ENCODE assay signal across 29 cellular contexts in genomic region chr10:71505366-71505760, GRCh38.
"Had no signal": no experiment of that assay in that cellular context is flagged by ENCODE, and none has a peak within 500 bp of the region (broad histone marks: within the 10 kb centered on the region; RNA-seq: fewer than 3 reads in every experiment).

No MANE protein-coding gene starts in this region.

- H3K27ac Mint-ChIP-seq: activated CD4-positive, alpha-beta T cell treated with anti-CD3 and anti-CD28 coated beads for 36 hours; activated CD4-positive, alpha-beta T cell treated with anti-CD3 and anti-CD28 coated beads, Interleukin-2, amount 10 ng/mL, durations not matched to agents 7 days and 5 days; activated naive CD4-positive, alpha-beta T cell treated with anti-CD3 and anti-CD28 coated beads, Interleukin-2, amount 10 ng/mL, durations not matched to agents 7 days and 5 days; activated naive CD8-positive, alpha-beta T cell; activated naive CD8-positive, alpha-beta T cell treated with anti-CD3 and anti-CD28 coated beads, Interleukin-2, amount 50 U/mL, for 24 hours; IgD-negative memory B cell had no signal

- H3K9me3 ChIP-seq: MG63 had no signal

- H3K27ac ChIP-seq: cardiac muscle cell had no signal

- H3K36me3 ChIP-seq: cardiac muscle cell, MG63 had no signal

- ATAC-seq: activated CD4-positive, alpha-beta T cell treated with anti-CD3 and anti-CD28 coated beads for 36 hours; activated CD4-positive, CD25-positive, alpha-beta regulatory T cell treated with anti-CD3 and anti-CD28 coated beads, Interleukin-2, amount 50 U/mL, for 24 hours; activated naive CD8-positive, alpha-beta T cell treated with anti-CD3 and anti-CD28 coated beads, Interleukin-2, amount 50 U/mL, for 24 hours; Panc1 had no signal

- H3K9me3 Mint-ChIP-seq: activated CD4-positive, alpha-beta T cell treated with anti-CD3 and anti-CD28 coated beads, Interleukin-2, amount 10 ng/mL, durations not matched to agents 7 days and 5 days; activated naive CD4-positive, alpha-beta T cell treated with anti-CD3 and anti-CD28 coated beads, Interleukin-2, amount 10 ng/mL, durations not matched to agents 7 days and 5 days; activated naive CD8-positive, alpha-beta T cell treated with anti-CD3 and anti-CD28 coated beads, Interleukin-2, amount 50 U/mL, for 24 hours; IgD-negative memory B cell had no signal

- H3K4me3 ChIP-seq: cardiac muscle cell, MG63 had no signal

- H3K27me3 Mint-ChIP-seq: activated CD4-positive, alpha-beta T cell treated with anti-CD3 and anti-CD28 coated beads, Interleukin-2, amount 10 ng/mL, durations not matched to agents 7 days and 5 days; activated naive CD4-positive, alpha-beta T cell treated with anti-CD3 and anti-CD28 coated beads, Interleukin-2, amount 10 ng/mL, durations not matched to agents 7 days and 5 days; activated naive CD8-positive, alpha-beta T cell; activated naive CD8-positive, alpha-beta T cell treated with anti-CD3 and anti-CD28 coated beads, Interleukin-2, amount 50 U/mL, for 24 hours had no signal

- DNase-seq: activated CD4-positive, alpha-beta T cell treated with anti-CD3 and anti-CD28 coated beads for 36 hours; activated CD4-positive, alpha-beta T cell treated with anti-CD3 and anti-CD28 coated beads, Interleukin-2, amount 10 ng/mL, durations not matched to agents 7 days and 5 days; activated CD4-positive, alpha-beta T cell treated with anti-CD3 and anti-CD28 coated beads, Interleukin-2, amount 50 U/mL, for 48 hours; activated CD8-positive, alpha-beta memory T cell treated with anti-CD3 and anti-CD28 coated beads, Interleukin-2, amount 50 U/mL, for 4 hours; activated effector memory CD4-positive, alpha-beta T cell treated with Interleukin-2 at 50 U/mL for 16 hours; activated naive CD4-positive, alpha-beta T cell treated with anti-CD3 and anti-CD28 coated beads, Interleukin-2, amount 10 ng/mL, durations not matched to agents 7 days and 5 days; activated naive CD8-positive, alpha-beta T cell treated with anti-CD3 and anti-CD28 coated beads, Interleukin-2, amount 50 U/mL, for 24 hours; activated T-cell treated with anti-CD3 and anti-CD28 coated beads for 4 hours; activated T-cell treated with anti-CD3 and anti-CD28 coated beads, Interleukin-2, amount 50 U/mL, for 48 hours; Karpas-422; MG63; NCI-H1048; NCI-H1105 treated with DMSO at 0.1 percent for 48 hours; NCI-H1436; NCI-H1694; NCI-H2029; NCI-H345; NCI-H524 treated with DMSO at 0.1 percent for 48 hours; Right ventricle myocardium superior; RPMI8226; SW 1271; T-helper 1 cell; T-helper 2 cell; T-helper 9 cell had no signal

- H3K4me1 Mint-ChIP-seq: activated CD4-positive, alpha-beta T cell treated with anti-CD3 and anti-CD28 coated beads for 36 hours; activated naive CD8-positive, alpha-beta T cell treated with anti-CD3 and anti-CD28 coated beads, Interleukin-2, amount 50 U/mL, for 24 hours had no signal

- H3K4me3 Mint-ChIP-seq: activated CD4-positive, alpha-beta T cell treated with anti-CD3 and anti-CD28 coated beads for 36 hours; activated CD4-positive, alpha-beta T cell treated with anti-CD3 and anti-CD28 coated beads, Interleukin-2, amount 10 ng/mL, durations not matched to agents 7 days and 5 days; activated naive CD4-positive, alpha-beta T cell treated with anti-CD3 and anti-CD28 coated beads, Interleukin-2, amount 10 ng/mL, durations not matched to agents 7 days and 5 days; activated naive CD8-positive, alpha-beta T cell; activated naive CD8-positive, alpha-beta T cell treated with anti-CD3 and anti-CD28 coated beads, Interleukin-2, amount 50 U/mL, for 24 hours had no signal

- H3K27me3 ChIP-seq: cardiac muscle cell, MG63 had no signal
